ENCODE assay signal across 1 cellular context in the genomic region with DNA sequence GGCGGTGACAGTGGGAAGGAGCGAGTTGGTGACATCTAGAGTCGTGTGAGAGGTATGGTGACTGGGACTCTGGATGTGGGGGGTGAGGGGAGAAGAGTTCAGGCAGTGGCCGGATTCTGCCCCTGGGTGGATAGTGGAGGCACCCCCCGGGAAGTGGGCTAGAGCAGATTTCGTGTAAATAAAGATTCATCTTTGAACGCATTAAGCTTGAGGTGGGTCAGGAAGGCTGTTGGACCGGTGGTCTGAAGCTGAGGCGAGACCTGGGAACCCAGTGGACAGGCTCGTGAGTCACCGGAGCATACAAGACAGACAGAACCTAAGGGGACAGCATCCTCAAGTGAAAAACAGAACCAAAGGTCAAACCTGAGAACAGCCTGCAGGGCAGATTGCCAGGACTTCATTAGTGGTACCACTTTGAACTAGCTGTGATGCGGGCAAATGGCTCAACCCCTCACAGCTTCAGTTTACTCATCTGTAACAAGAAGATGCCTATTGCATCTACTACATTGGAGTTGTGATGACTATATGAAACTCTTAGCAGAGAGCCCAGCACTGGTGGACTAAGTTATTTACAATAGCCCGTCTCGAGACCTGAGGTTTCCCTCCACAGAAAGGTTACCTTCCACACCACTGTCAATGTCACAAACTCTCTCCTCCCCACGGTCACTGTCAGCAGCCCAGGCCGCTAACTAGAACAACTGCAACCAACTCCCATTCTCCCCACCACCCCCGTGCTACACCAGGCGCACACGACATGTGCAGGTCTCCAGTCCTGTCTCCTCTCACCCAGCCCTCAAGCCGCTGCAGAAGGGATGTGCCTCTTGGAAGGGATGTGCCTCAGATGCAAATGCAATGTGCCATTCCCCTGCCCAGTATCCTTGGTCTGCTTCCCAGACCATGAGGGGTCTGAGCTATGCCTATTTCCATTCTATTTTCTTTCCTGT.
TF ChIP-seq lines count a peak whose summit lies in the region.

No MANE protein-coding gene starts in this region.

TF ChIP-seq in H1, 55 proteins besides CTCF, POLR2A, EP300 and RAD21:
- no peak for TF ChIP-seq EGR1 (IDR thresholded peaks at IDR 0.05; ENCODE audit: borderline replicate concordance, low read depth, low read length)
- no peak for TF ChIP-seq SP2 (IDR thresholded peaks at IDR 0.05; ENCODE audit: low read length)
- TF ChIP-seq RXRA (IDR thresholded peaks at IDR 0.05; ENCODE audit: insufficient read depth, low read depth, low read length), result no peak
- no peak for TF ChIP-seq POU5F1 (IDR thresholded peaks at IDR 0.05; ENCODE audit: low read depth, low read length)
- TF ChIP-seq CTBP2 (IDR thresholded peaks at IDR 0.05; ENCODE audit: borderline replicate concordance, insufficient read depth, insufficient read length, low read length), result no peak
- no peak for TF ChIP-seq RFX5 (IDR thresholded peaks at IDR 0.05; ENCODE audit: borderline replicate concordance, low read depth, low read length)
- no peak for TF ChIP-seq CBX5 (IDR thresholded peaks at IDR 0.05; ENCODE audit: low read depth, low read length)
- no peak for TF ChIP-seq SIN3A (conservative IDR thresholded peaks at IDR 0.05 in 1 of 2, IDR thresholded peaks at IDR 0.05 in 1 of 2; ENCODE audit: low read depth in 1 of 2, low read length in 2 of 2)
- no peak for TF ChIP-seq BRCA1 (IDR thresholded peaks at IDR 0.05; ENCODE audit: low read depth, low read length)
